Comparison of ENCODE assay signal across 22 cellular contexts in the genomic region with DNA sequence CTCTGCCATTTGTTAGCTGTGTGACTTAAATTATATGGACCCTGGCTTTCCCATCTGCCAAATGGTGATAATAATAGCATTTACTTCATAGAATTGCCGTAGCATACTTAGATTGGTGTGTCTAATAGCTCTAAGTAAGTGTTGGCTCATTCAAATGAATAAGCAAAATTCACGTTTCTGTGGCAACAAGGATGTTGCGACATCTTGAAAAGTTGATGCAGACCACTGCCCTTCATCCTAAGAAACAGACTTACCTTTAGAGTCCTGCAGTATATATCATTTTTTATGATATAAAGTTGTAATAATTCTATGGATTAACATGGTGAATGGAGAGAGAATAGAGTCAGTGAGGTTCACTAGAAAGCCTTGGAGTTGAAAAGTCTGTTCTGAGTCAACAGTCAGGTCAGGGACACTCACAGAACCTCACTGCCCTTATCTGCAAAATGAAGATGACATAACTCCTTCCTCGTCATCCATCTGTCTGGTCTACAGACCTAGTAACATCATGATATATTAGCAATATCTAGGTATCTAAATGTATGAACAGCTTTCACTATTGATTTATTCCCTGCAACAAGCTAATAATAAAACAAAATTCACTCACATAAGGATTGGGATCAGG.
DNase-seq lines count a peak whose midpoint lies in the region; ATAC-seq, FAIRE-seq and TF ChIP-seq lines count a peak whose summit lies in the region.
"Had no signal": no experiment of that assay in that cellular context is flagged by ENCODE, and none has a peak within 500 bp of the region (broad histone marks: within the 10 kb centered on the region; RNA-seq: fewer than 3 reads in every experiment).

No MANE protein-coding gene starts in this region.

- H4K20me1 ChIP-seq in IMR-90 (ENCODE audit: insufficient read depth, low read length) (no peaks in the 10 kb centered on the region), astrocyte (ENCODE audit: insufficient read depth, low read length) (no peaks in the 10 kb centered on the region), H1 (replicated peaks in 1 of 2; ENCODE audit: control insufficient read depth in 1 of 2, insufficient read depth in 2 of 2, low read length in 2 of 2) (no peaks in the 10 kb centered on the region)

- H3K56ac ChIP-seq in IMR-90 (ENCODE audit: extremely low read depth, insufficient read depth, low read length) = no peak overlapping the region
- H3K56ac ChIP-seq in H1 (replicated peaks; ENCODE audit: insufficient read length, low read depth, low read length) = no peak overlapping the region

- H2BK5ac ChIP-seq in IMR-90 (ENCODE audit: low read depth, low read length, poor library complexity, severe bottlenecking) (no peak overlapping the region), H1 (ENCODE audit: low read depth, low read length) (no peak overlapping the region), trophoblast cell (ENCODE audit: low read depth, low read length, poor library complexity) (no peak overlapping the region)

- no peak overlapping the region for H4K12ac ChIP-seq in trophoblast cell (ENCODE audit: low read depth, low read length)

- intact Hi-C loops in IMR-90 (cut with micrococcal nuclease) = no loop called here

- no peak overlapping the region for H4K5ac ChIP-seq in IMR-90 (ENCODE audit: low read depth, low read length)
- H4K5ac ChIP-seq in H1 (ENCODE audit: insufficient read length, low read depth, low read length) = no peak overlapping the region

- H2AK5ac ChIP-seq in IMR-90 (ENCODE audit: low read depth, low read length) (no peak overlapping the region), H1 (ENCODE audit: low read depth, low read length) (no peak overlapping the region), trophoblast cell (ENCODE audit: low read length) (no peak overlapping the region)

- H3K23me2 ChIP-seq in H1 (ENCODE audit: low read depth, low read length) = no peaks in the 10 kb centered on the region

- H4K91ac ChIP-seq in IMR-90 (ENCODE audit: insufficient read depth, low read depth, low read length) = no peak overlapping the region
- no peak overlapping the region for H4K91ac ChIP-seq in H1 (replicated peaks; ENCODE audit: insufficient read length, low read length)
- no peak overlapping the region for H4K91ac ChIP-seq in trophoblast cell (ENCODE audit: low read depth, low read length)

- in situ Hi-C loops in IMR-90 (cut with MboI; ENCODE audit: low sequenced_read_pairs) = no loop called here

- ATAC-seq in IMR-90 (ENCODE audit: low read depth) (no peak), omental fat pad (ENCODE audit: low FRiP score) (peak; percentile 37)
- ATAC-seq: Panc1 had no signal

- TF ChIP-seq EP300 in H1 (IDR thresholded peaks at IDR 0.05; ENCODE audit: borderline replicate concordance in 1 of 2, low read depth in 2 of 2, low read length in 2 of 2) = no peak

- H2AFZ ChIP-seq in IMR-90 (replicated peaks; ENCODE audit: low read length, poor library complexity) (no peak overlapping the region), astrocyte (ENCODE audit: low read depth, low read length) (no peak overlapping the region), H1 (ENCODE audit: low read length) (no peak overlapping the region), trophoblast cell (ENCODE audit: insufficient read depth, low read length, poor library complexity) (no peak overlapping the region)

- H3K9me3 Mint-ChIP-seq in astrocyte (ENCODE audit: unreplicated experiment) = no peaks in the 10 kb centered on the region

- TF ChIP-seq POLR2A in IMR-90 (IDR thresholded peaks at IDR 0.05; ENCODE audit: low read depth, low read length) = no peak
- TF ChIP-seq POLR2A in H1 (IDR thresholded peaks at IDR 0.05; ENCODE audit: control extremely low read depth in 1 of 2, low read depth in 2 of 2, low read length in 2 of 2) = no peak

- no peaks in the 10 kb centered on the region for H3K4me1 ChIP-seq in IMR-90 (ENCODE audit: control insufficient read depth, insufficient read depth, low read length)
- peaks cover 12% of the 10 kb centered on the region for H3K4me1 ChIP-seq in astrocyte (ENCODE audit: insufficient read depth, low read length)
- H3K4me1 ChIP-seq in H1 (replicated peaks in 1 of 4; ENCODE audit: control insufficient read depth in 3 of 4, insufficient read depth in 4 of 4, low read length in 3 of 4) = peaks cover 0 to 3% (median 0%) of the 10 kb centered on the region in 4 experiments; a peak in 1 of 7 replicates
- H3K4me1 ChIP-seq in trophoblast cell (ENCODE audit: control insufficient read depth in 1 of 2, insufficient read depth in 2 of 2, low read length in 2 of 2) = no peaks in the 10 kb centered on the region
- H3K4me1 ChIP-seq: BE2C had no signal

- H3K4me3 ChIP-seq in IMR-90 (ENCODE audit: insufficient read depth, low read depth, low read length) (no peak overlapping the region), astrocyte (ENCODE audit: insufficient read depth, low read depth, low read length) (no peak overlapping the region), H1 (ENCODE audit: extremely low read depth in 1 of 4, insufficient read depth in 2 of 4, low read depth in 3 of 4, low read length in 4 of 4) (no peak overlapping the region), trophoblast cell (ENCODE audit: low read depth, low read length) (no peak overlapping the region)

- no peak for FAIRE-seq in astrocyte (lab: Jason Lieb, UNC)
- no peak for FAIRE-seq in H1 (lab: Jason Lieb, UNC)
- FAIRE-seq: D721Med had no signal

- no peak overlapping the region for H3K27ac Mint-ChIP-seq in astrocyte (ENCODE audit: unreplicated experiment)

- H3K36me3 Mint-ChIP-seq in astrocyte (ENCODE audit: low read depth, unreplicated experiment) = no peaks in the 10 kb centered on the region

- H4K8ac ChIP-seq in IMR-90 (ENCODE audit: low read depth in 2 of 2, low read length in 2 of 2) (no peak overlapping the region), H1 (ENCODE audit: extremely low read depth, insufficient read depth, low read length) (no peak overlapping the region), trophoblast cell (ENCODE audit: low read depth, low read length) (no peak overlapping the region)

- POLR2A ChIA-PET in IMR-90 (lab: Charles Lee; ENCODE audit: unreplicated experiment) (no interaction called here), H1 (lab: Charles Lee; ENCODE audit: partially characterized antibody) (no interaction called here)

- H3K4me3 Mint-ChIP-seq in astrocyte (ENCODE audit: unreplicated experiment) = no peak overlapping the region

- H3K27ac ChIP-seq in IMR-90 (ENCODE audit: insufficient read depth, low read length) (no peak overlapping the region), astrocyte (ENCODE audit: low read depth, low read length) (no peak overlapping the region), H1 (ENCODE audit: low read depth, low read length) (no peak overlapping the region), trophoblast cell (ENCODE audit: low read depth, low read length) (no peak overlapping the region)

- CTCF ChIA-PET in IMR-90 (lab: Yijun Ruan, JAX) = no interaction called here
- CTCF ChIA-PET in H1 (lab: Charles Lee; ENCODE audit: partially characterized antibody) = interaction anchor here (1.2 to 1.3 kb wide), 2 partner anchors 14 to 26 kb away, joined by 3 read pairs; no protein-coding TSS in a partner anchor

- dilution Hi-C loops in IMR-90 (cut with HindIII; ENCODE audit: low sequenced_read_pairs, unreplicated experiment) = no loop called here

- TF ChIP-seq RAD21 in IMR-90 (IDR thresholded peaks at IDR 0.05; ENCODE audit: low read length) = no peak
- TF ChIP-seq RAD21 in H1 (IDR thresholded peaks at IDR 0.05 in 1 of 2, conservative IDR thresholded peaks at IDR 0.05 in 1 of 2; ENCODE audit: low read depth in 2 of 2, low read length in 2 of 2) = no peak

- no peak overlapping the region for H3K14ac ChIP-seq in IMR-90 (replicated peaks; ENCODE audit: low read depth, low read length)
- H3K14ac ChIP-seq in H1 (ENCODE audit: insufficient read length) = no peak overlapping the region
- H3K14ac ChIP-seq in trophoblast cell (ENCODE audit: low read length) = no peak overlapping the region

- H3K9ac ChIP-seq in IMR-90 (ENCODE audit: low read depth, low read length) (no peak overlapping the region), astrocyte (ENCODE audit: low read length) (no peak overlapping the region), H1 (replicated peaks in 1 of 4; ENCODE audit: extremely low read depth in 1 of 4, low read depth in 3 of 4, low read length in 3 of 4) (no peak overlapping the region), trophoblast cell (ENCODE audit: low read length) (no peak overlapping the region)

- no peak overlapping the region for H2BK15ac ChIP-seq in IMR-90 (ENCODE audit: low read depth, low read length)
- H2BK15ac ChIP-seq in H1 (ENCODE audit: low read length) = no peak overlapping the region

- no TSS peak for BruUV-seq in IMR-90 (replicated peaks; lab: Mats Ljungman, UMichigan)

- peaks cover 4% of the 10 kb centered on the region for H3K27me3 Mint-ChIP-seq in astrocyte (ENCODE audit: low read depth, unreplicated experiment)

- H3K4me2 ChIP-seq in IMR-90 (ENCODE audit: low read depth, low read length) (no peak overlapping the region), astrocyte (ENCODE audit: low read length) (peak overlapping the region; percentile 21), H1 (ENCODE audit: insufficient read depth in 1 of 2, low read depth in 2 of 2, low read length in 2 of 2) (no peak overlapping the region), trophoblast cell (ENCODE audit: low read length) (no peak overlapping the region)

- no peak overlapping the region for H3K23ac ChIP-seq in IMR-90 (ENCODE audit: low read depth, low read length)
- no peak overlapping the region for H3K23ac ChIP-seq in H1 (ENCODE audit: insufficient read length)
- H3K23ac ChIP-seq in trophoblast cell (ENCODE audit: low read length) = no peak overlapping the region

- H2BK12ac ChIP-seq in H1 (ENCODE audit: low read depth, low read length) (no peak overlapping the region), trophoblast cell (ENCODE audit: low read length) (no peak overlapping the region)

- H3K9me3 ChIP-seq in IMR-90 (ENCODE audit: control insufficient read depth, insufficient read depth, low read length) (no peaks in the 10 kb centered on the region), astrocyte (ENCODE audit: insufficient read depth, low read depth, low read length) (no peaks in the 10 kb centered on the region), H1 (ENCODE audit: insufficient read depth in 2 of 2, low read depth in 1 of 2, low read length in 1 of 2) (no peaks in the 10 kb centered on the region), trophoblast cell (ENCODE audit: insufficient read depth, low read depth, low read length) (no peaks in the 10 kb centered on the region)
- H3K9me3 ChIP-seq: BE2C had no signal

- H3K36me3 ChIP-seq in IMR-90 (ENCODE audit: control insufficient read depth, insufficient read depth, low read length) = no peaks in the 10 kb centered on the region
- H3K36me3 ChIP-seq in astrocyte (ENCODE audit: insufficient read depth, low read length) = no peaks in the 10 kb centered on the region
- H3K36me3 ChIP-seq in H1 (ENCODE audit: control insufficient read depth in 2 of 4, insufficient read depth in 4 of 4, low read length in 3 of 4) = no peaks in the 10 kb centered on the region
- H3K36me3 ChIP-seq in trophoblast cell (ENCODE audit: control insufficient read depth in 1 of 2, insufficient read depth in 2 of 2, low read length in 2 of 2) = no peaks in the 10 kb centered on the region
- H3K36me3 ChIP-seq: BE2C had no signal

- peaks cover 10% of the 10 kb centered on the region for H3K4me1 Mint-ChIP-seq in astrocyte (ENCODE audit: low read depth, unreplicated experiment)

- no peaks in the 10 kb centered on the region for H3K9me1 ChIP-seq in IMR-90 (ENCODE audit: insufficient read depth, low read length)

- no peak overlapping the region for H2BK20ac ChIP-seq in IMR-90 (ENCODE audit: low read depth, low read length)
- H2BK20ac ChIP-seq in H1 (ENCODE audit: low read length) = no peak overlapping the region

- no peak overlapping the region for H3K18ac ChIP-seq in IMR-90 (ENCODE audit: low read depth, low read length)
- H3K18ac ChIP-seq in H1 (ENCODE audit: extremely low read depth, low read length) = no peak overlapping the region
- H3K18ac ChIP-seq in trophoblast cell (ENCODE audit: low read length) = no peak overlapping the region

- peak; percentile 7 for DNase-seq in IMR-90
- DNase-seq in astrocyte (ENCODE audit: low read depth) = peak; percentile 39
- DNase-seq in H1 (ENCODE audit: low read depth in 1 of 2, low spot score in 2 of 2) = no peak
- DNase-seq in omental fat pad (ENCODE audit: low spot score) = no peak
- DNase-seq in NOMO-1 treated with DMSO at 0.1 percent for 48 hours (lab: John Stamatoyannopoulos, UW; ENCODE audit: unreplicated experiment) = no peak
- DNase-seq in NAMALWA (ENCODE audit: low spot score) = no peak
- DNase-seq in trophoblast cell = no peak
- DNase-seq: BE2C, DMS53, EL, GF-D8, H7, KBM-7, MM.1S, NCI-H1092 treated with DMSO at 0.1 percent for 48 hours, NCI-H1436 treated with DMSO at 0.1 percent for 48 hours, NCI-H1930, NCI-H510A, NCI-H748 treated with DMSO at 0.1 percent for 48 hours, SIG-M5 had no signal

- H2AK9ac ChIP-seq in IMR-90 (replicated peaks; ENCODE audit: low read depth, low read length, poor library complexity) = no peak overlapping the region

- H2BK120ac ChIP-seq in IMR-90 (ENCODE audit: low read depth, low read length) (no peak overlapping the region), H1 (replicated peaks; ENCODE audit: low read depth, low read length) (no peak overlapping the region), trophoblast cell (ENCODE audit: insufficient read depth, low read length, poor library complexity) (no peak overlapping the region)

- H3K4ac ChIP-seq in IMR-90 (ENCODE audit: low read depth, low read length) (no peak overlapping the region), H1 (replicated peaks; ENCODE audit: insufficient read length, low read depth, low read length) (no peak overlapping the region), trophoblast cell (ENCODE audit: low read depth, low read length) (no peak overlapping the region)

- H3K79me1 ChIP-seq in IMR-90 (ENCODE audit: low read depth in 1 of 2, low read length in 2 of 2) = no peaks in the 10 kb centered on the region
- no peaks in the 10 kb centered on the region for H3K79me1 ChIP-seq in H1 (ENCODE audit: low read depth, low read length)
- no peaks in the 10 kb centered on the region for H3K79me1 ChIP-seq in trophoblast cell (ENCODE audit: low read length)

- TF ChIP-seq CTCF in IMR-90 (conservative IDR thresholded peaks at IDR 0.05; ENCODE audit: low read depth, low read length) = no peak
- no peak for TF ChIP-seq CTCF in astrocyte (IDR thresholded peaks at IDR 0.05; ENCODE audit: insufficient read depth, low read depth, low read length)
- no peak for TF ChIP-seq CTCF in H1 (IDR thresholded peaks at IDR 0.05; ENCODE audit: control extremely low read depth in 1 of 3, insufficient read depth in 1 of 3, low read depth in 1 of 3, low read length in 3 of 3)
- TF ChIP-seq CTCF in omental fat pad (IDR thresholded peaks at IDR 0.05) = no peak

- no CpG with 5 or more reads among the region's 4 CpGs for WGBS in IMR-90 (ENCODE audit: extremely low coverage in 2 of 2, insufficient read length in 1 of 2), 2 experiments
- WGBS in H1 (ENCODE audit: extremely low coverage in 1 of 2, insufficient coverage in 1 of 2, insufficient read length in 1 of 2, insufficient replicate concordance in 2 of 2, low coverage in 1 of 2, low lambda C conversion rate in 2 of 2, missing lambda C conversion rate in 1 of 2), 2 experiments = 92% methylated on average over 4 of the region's 4 CpGs; no CpG with 5 or more reads in 1 of the 2 experiments
- WGBS in trophoblast cell (ENCODE audit: extremely low coverage, insufficient coverage, insufficient read length) = no CpG with 5 or more reads among the region's 4 CpGs

- H3K79me2 ChIP-seq in astrocyte (ENCODE audit: insufficient read depth, low read length) (no peaks in the 10 kb centered on the region), H1 (ENCODE audit: control insufficient read depth in 1 of 2, insufficient read depth in 2 of 2, low read length in 2 of 2) (no peaks in the 10 kb centered on the region), trophoblast cell (ENCODE audit: control insufficient read depth, insufficient read depth, low read length, poor library complexity) (no peaks in the 10 kb centered on the region)

- H3K27me3 ChIP-seq in IMR-90 (ENCODE audit: control insufficient read depth, insufficient read depth, low read length) (no peaks in the 10 kb centered on the region), astrocyte (ENCODE audit: insufficient read depth, low read length) (no peaks in the 10 kb centered on the region), H1 (replicated peaks in 1 of 4; ENCODE audit: control insufficient read depth in 3 of 4, extremely low read depth in 1 of 4, insufficient read depth in 3 of 4, low read length in 3 of 4) (no peaks in the 10 kb centered on the region), trophoblast cell (ENCODE audit: insufficient read depth, low read length) (no peaks in the 10 kb centered on the region)
- H3K27me3 ChIP-seq: BE2C had no signal

Comparison
In these comparisons a context has a peak if more than half of its experiments do, and no peak if none do; other contexts are left out.
1. DNase-seq: peak in IMR-90 (single experiment) and astrocyte (single experiment); none in H1 (0 of 2), omental fat pad (single experiment), NOMO-1 treated with DMSO at 0.1 percent for 48 hours (single experiment), NAMALWA (single experiment) and trophoblast cell (0 of 2).